ENCODE assay signal across 8 cellular contexts in genomic region chr5:88502179-88503064, GRCh38.
A peak's percentile ranks its signal among the peaks of the same experiment; 100 is the strongest.
DNase-seq lines count a peak whose midpoint lies in the region; ATAC-seq and TF ChIP-seq lines count a peak whose summit lies in the region.

No MANE protein-coding gene starts in this region.

- H3K4me1 Mint-ChIP-seq in brain: peaks cover 32% of the 10 kb centered on the region

- CTCF ChIA-PET in HEK293T (lab: Yijun Ruan, JAX): interaction anchor here (0.9 kb wide), 1 partner anchor 11 kb away, joined by 8 read pairs; no protein-coding TSS in a partner anchor

- ATAC-seq in GM21447 (IDR thresholded peaks at IDR 0.05; ENCODE audit: unreplicated experiment): peak; percentile 94

- POLR2A ChIA-PET in HEK293T (lab: Yijun Ruan, JAX): interaction anchor here (0.8 kb wide), 1 partner anchor 172 kb away, joined by 5 read pairs; no protein-coding TSS in a partner anchor

- peaks cover 7% of the 10 kb centered on the region for H3K36me3 Mint-ChIP-seq in brain

- peak; percentile 18 for DNase-seq in GM10266 (ENCODE audit: extremely low spot score)
- peak; percentile 33 for DNase-seq in HT1080 (ENCODE audit: low read depth)
- DNase-seq in myocyte (ENCODE audit: low read depth): peak; percentile 21
- DNase-seq in retina: no peak
- no peak for DNase-seq in HEK293T (ENCODE audit: extremely low spot score)
- DNase-seq in KG1 (lab: John Stamatoyannopoulos, UW): no peak

- peaks cover 7% of the 10 kb centered on the region for H3K27me3 Mint-ChIP-seq in brain

- H3K9me3 Mint-ChIP-seq in brain: no peaks in the 10 kb centered on the region

- TF ChIP-seq CTCF in GM10266 (IDR thresholded peaks at IDR 0.05; ENCODE audit: control insufficient read depth, insufficient read depth, low read depth, missing control alignments) (no peak), brain (conservative IDR thresholded peaks at IDR 0.05) (no peak)

- peak overlapping the region; percentile 20 to 86 (median 73) for H3K4me3 Mint-ChIP-seq in brain

- H3K27ac Mint-ChIP-seq in brain: peak overlapping the region; percentile 34 to 98 (median 88)

TF ChIP-seq in HEK293T, 16 proteins besides CTCF, POLR2A, EP300 and RAD21:
- TF ChIP-seq L3MBTL2 (conservative IDR thresholded peaks at IDR 0.05) (no peak), ZNF384 (IDR thresholded peaks at IDR 0.05) (no peak), NFRKB (IDR thresholded peaks at IDR 0.05) (no peak), FOXM1 (IDR thresholded peaks at IDR 0.05; ENCODE audit: borderline replicate concordance) (no peak), FOXA1 (IDR thresholded peaks at IDR 0.05) (no peak), FOXK2 (IDR thresholded peaks at IDR 0.05) (no peak), HDGF (IDR thresholded peaks at IDR 0.05; ENCODE audit: borderline replicate concordance) (no peak), SUZ12 (IDR thresholded peaks at IDR 0.05) (no peak), ELF4 (IDR thresholded peaks at IDR 0.05) (no peak), CTBP1 (IDR thresholded peaks at IDR 0.05; ENCODE audit: borderline replicate concordance) (no peak), LEF1 (IDR thresholded peaks at IDR 0.05; ENCODE audit: borderline replicate concordance) (no peak)
- TF ChIP-seq, protein P1, sequence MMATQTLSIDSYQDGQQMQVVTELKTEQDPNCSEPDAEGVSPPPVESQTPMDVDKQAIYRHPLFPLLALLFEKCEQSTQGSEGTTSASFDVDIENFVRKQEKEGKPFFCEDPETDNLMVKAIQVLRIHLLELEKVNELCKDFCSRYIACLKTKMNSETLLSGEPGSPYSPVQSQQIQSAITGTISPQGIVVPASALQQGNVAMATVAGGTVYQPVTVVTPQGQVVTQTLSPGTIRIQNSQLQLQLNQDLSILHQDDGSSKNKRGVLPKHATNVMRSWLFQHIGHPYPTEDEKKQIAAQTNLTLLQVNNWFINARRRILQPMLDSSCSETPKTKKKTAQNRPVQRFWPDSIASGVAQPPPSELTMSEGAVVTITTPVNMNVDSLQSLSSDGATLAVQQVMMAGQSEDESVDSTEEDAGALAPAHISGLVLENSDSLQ (IDR thresholded peaks at IDR 0.05): no peak

Comparison
In these comparisons a context has a peak if more than half of its experiments do, and no peak if none do; other contexts are left out.
1. DNase-seq: peak in GM10266 (single experiment), HT1080 (single experiment) and myocyte (single experiment); none in retina (single experiment), HEK293T (single experiment) and KG1 (single experiment).